ENCODE assay signal across 1 cellular context in the genomic region with DNA sequence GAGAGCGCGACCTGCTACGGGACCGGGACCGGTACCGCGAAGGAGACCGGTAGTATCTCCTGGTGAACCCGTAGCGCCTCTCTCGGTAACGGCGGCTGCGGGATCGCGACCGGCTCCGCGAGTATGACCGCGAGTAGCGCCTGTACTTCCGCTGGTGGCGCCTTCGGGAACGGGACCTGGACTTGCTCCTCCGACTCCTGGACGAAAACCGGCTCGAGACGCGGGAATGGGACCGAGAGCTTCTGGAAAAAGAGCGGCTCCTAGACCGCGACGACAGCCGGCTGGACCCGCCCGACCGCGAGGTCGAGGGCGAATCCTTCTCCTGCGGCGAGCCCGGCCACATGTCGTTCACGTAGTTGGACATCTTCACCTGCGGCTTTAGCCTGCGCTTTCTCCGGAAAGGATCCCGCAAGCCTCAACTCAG.
TF ChIP-seq lines count a peak whose summit lies in the region.

No MANE protein-coding gene starts in this region.

TF ChIP-seq in GM12878, 131 proteins besides CTCF, POLR2A, EP300 and RAD21 (continued from another document):
- TF ChIP-seq SREBF2 (IDR thresholded peaks at IDR 0.05; ENCODE audit: low read length) (no peak), IKZF2 (IDR thresholded peaks at IDR 0.05) (peak in 1 of 2 experiments; percentile 19; a peak in 1 of 4 replicates), GATAD2B (conservative IDR thresholded peaks at IDR 0.05; ENCODE audit: low read depth) (0 out of 2 replicates have a peak, but pooled peaks have one; percentile 26), SMARCA5 (IDR thresholded peaks at IDR 0.05) (peak; percentile 45; the same call in 1 of the 2 replicates), LARP7 (IDR thresholded peaks at IDR 0.05) (peak; percentile 46; the same call in 1 of the 2 replicates), FOXM1 (IDR thresholded peaks at IDR 0.05; ENCODE audit: low read depth, low read length) (no peak)
- TF ChIP-seq, protein P1, sequence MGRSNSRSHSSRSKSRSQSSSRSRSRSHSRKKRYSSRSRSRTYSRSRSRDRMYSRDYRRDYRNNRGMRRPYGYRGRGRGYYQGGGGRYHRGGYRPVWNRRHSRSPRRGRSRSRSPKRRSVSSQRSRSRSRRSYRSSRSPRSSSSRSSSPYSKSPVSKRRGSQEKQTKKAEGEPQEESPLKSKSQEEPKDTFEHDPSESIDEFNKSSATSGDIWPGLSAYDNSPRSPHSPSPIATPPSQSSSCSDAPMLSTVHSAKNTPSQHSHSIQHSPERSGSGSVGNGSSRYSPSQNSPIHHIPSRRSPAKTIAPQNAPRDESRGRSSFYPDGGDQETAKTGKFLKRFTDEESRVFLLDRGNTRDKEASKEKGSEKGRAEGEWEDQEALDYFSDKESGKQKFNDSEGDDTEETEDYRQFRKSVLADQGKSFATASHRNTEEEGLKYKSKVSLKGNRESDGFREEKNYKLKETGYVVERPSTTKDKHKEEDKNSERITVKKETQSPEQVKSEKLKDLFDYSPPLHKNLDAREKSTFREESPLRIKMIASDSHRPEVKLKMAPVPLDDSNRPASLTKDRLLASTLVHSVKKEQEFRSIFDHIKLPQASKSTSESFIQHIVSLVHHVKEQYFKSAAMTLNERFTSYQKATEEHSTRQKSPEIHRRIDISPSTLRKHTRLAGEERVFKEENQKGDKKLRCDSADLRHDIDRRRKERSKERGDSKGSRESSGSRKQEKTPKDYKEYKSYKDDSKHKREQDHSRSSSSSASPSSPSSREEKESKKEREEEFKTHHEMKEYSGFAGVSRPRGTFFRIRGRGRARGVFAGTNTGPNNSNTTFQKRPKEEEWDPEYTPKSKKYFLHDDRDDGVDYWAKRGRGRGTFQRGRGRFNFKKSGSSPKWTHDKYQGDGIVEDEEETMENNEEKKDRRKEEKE (IDR thresholded peaks at IDR 0.05): 0 out of 2 replicates have a peak, but pooled peaks have one; percentile 29
